6 cellular contexts compared by ENCODE assay signal in genomic region chr10:128766915-128767314, GRCh38.
"Had no signal": no experiment of that assay in that cellular context is flagged by ENCODE, and none has a peak within 500 bp of the region (broad histone marks: within the 10 kb centered on the region; RNA-seq: fewer than 3 reads in every experiment).

No MANE protein-coding gene starts in this region.

- DNase-seq: IMR-90, KBM-7 had no signal

- ATAC-seq: HepG2, K562 had no signal

- H3K27ac ChIP-seq: HL-60 had no signal

- H3K27ac Mint-ChIP-seq: IgD-negative memory B cell had no signal

- H3K4me3 ChIP-seq: K562 had no signal
